In the genomic region with DNA sequence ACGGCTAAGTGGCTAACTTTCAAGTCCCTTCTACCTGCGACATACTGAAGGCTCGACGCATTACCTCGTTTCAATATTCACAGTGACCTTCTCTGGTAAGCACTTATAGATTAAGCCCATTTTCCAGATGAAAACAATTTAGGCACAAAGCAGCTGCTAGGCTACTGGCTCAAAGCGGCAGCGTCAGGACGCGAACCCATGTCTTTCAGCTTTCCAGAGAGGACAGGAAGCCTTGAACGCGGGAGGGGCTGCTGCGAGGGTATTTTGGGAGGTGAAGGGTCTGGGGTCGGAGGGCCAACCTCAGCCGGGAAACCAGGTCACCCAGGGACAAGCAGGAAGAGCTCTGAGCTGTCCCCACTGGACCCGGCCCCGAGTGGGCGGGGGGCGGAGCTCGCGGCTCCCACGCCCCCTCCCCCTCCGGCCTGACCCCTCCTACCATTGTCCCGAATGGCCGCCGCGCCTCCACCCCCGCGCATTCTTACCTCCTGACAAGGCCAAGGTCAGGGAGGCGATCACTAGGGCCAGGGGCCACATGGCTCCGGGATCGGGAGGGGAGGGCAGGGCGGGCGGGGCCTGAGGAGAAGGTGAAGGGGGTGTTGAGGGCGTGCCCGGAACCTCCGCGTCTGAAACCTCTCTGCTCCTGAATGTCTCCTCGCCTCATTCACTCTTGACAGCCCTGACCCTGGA, we compare ENCODE assay signal across 10 cellular contexts. TPM values are rescaled to one million over a fixed set of nuclear protein-coding genes. Genes with fewer than 3 reads are reported as not detected.
A peak's percentile ranks its signal among the peaks of the same experiment; 100 is the strongest.
DNase-seq lines count a peak whose midpoint lies in the region; ATAC-seq and TF ChIP-seq lines count a peak whose summit lies in the region.
"Had no signal": no experiment of that assay in that cellular context is flagged by ENCODE, and none has a peak within 500 bp of the region (broad histone marks: within the 10 kb centered on the region; RNA-seq: fewer than 3 reads in every experiment).

A gene with protein sequence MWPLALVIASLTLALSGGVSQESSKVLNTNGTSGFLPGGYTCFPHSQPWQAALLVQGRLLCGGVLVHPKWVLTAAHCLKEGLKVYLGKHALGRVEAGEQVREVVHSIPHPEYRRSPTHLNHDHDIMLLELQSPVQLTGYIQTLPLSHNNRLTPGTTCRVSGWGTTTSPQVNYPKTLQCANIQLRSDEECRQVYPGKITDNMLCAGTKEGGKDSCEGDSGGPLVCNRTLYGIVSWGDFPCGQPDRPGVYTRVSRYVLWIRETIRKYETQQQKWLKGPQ (minus strand): TSS at position 559 of the 687 bp plus-strand sequence. CDS start 25 bp downstream, at position 534.

- H3K36me3 ChIP-seq in iPS DF 6.9 (ENCODE audit: control insufficient read depth, insufficient read depth, low read length) (no peaks in the 10 kb centered on the region), rectal smooth muscle tissue (ENCODE audit: control insufficient read depth, insufficient read depth, low read length) (no peaks in the 10 kb centered on the region)

- H3K9me3 ChIP-seq in iPS DF 6.9 (ENCODE audit: control insufficient read depth, insufficient read depth, low read length): no peaks in the 10 kb centered on the region

- CTCF ChIA-PET in GM10248 (lab: Yijun Ruan, JAX): no interaction called here

- no peaks in the 10 kb centered on the region; the same call in 1 of the 2 replicates for H3K4me1 ChIP-seq in iPS DF 6.9 (ENCODE audit: control insufficient read depth, insufficient read depth, low read length)
- no peaks in the 10 kb centered on the region for H3K4me1 ChIP-seq in rectal smooth muscle tissue (ENCODE audit: control insufficient read depth, insufficient read depth, low read length)

- no peaks in the 10 kb centered on the region for H3K27me3 ChIP-seq in iPS DF 6.9 (ENCODE audit: control insufficient read depth, insufficient read depth, low read length)
- peaks cover 12% of the 10 kb centered on the region for H3K27me3 ChIP-seq in rectal smooth muscle tissue (ENCODE audit: control insufficient read depth, insufficient read depth, low read length)

- H3K9me3 Mint-ChIP-seq in HFFc6: peaks cover 29% of the 10 kb centered on the region

- no peak within 1 kb of the TSS for H3K4me3 Mint-ChIP-seq in HFFc6

- peaks cover 7% of the 10 kb centered on the region for H3K27me3 Mint-ChIP-seq in HFFc6 (ENCODE audit: insufficient read depth)

- no peak within 1 kb of the TSS for H3K9ac ChIP-seq in rectal smooth muscle tissue (ENCODE audit: low read length)

- peak; percentile 44 for DNase-seq in GM10248 (ENCODE audit: extremely low spot score)
- DNase-seq in iPS DF 6.9 (ENCODE audit: low read depth, low spot score): no peak
- no peak for DNase-seq in NCI-H1417 treated with DMSO at 0.1 percent for 48 hours (lab: John Stamatoyannopoulos, UW)
- DNase-seq in HFFc6: no peak
- DNase-seq: hippocampal formation, KG1 had no signal

- peaks cover 5% of the 10 kb centered on the region; the same call in 1 of the 2 replicates for H3K36me3 Mint-ChIP-seq in HFFc6 (ENCODE audit: low read depth)

- H3K4me1 Mint-ChIP-seq in HFFc6 (ENCODE audit: low read depth): no peaks in the 10 kb centered on the region

- TF ChIP-seq CTCF in GM10248 (IDR thresholded peaks at IDR 0.05; ENCODE audit: control extremely low read depth, extremely low read depth, low read depth, missing control alignments) (no peak), VCaP (conservative IDR thresholded peaks at IDR 0.05) (no peak), HFFc6 (IDR thresholded peaks at IDR 0.05) (no peak)

- POLR2A ChIA-PET in GM10248 (lab: Yijun Ruan, JAX): no interaction called here

- peak within 1 kb of the TSS; percentile 52; the same call in 1 of the 2 replicates for H3K4me3 ChIP-seq in iPS DF 6.9 (ENCODE audit: low read length)
- peak within 1 kb of the TSS; percentile 27 for H3K4me3 ChIP-seq in rectal smooth muscle tissue (ENCODE audit: low read length)

- no CpG with 5 or more reads among the region's 38 CpGs for WGBS in iPS DF 6.9 (ENCODE audit: insufficient coverage, insufficient read length)

- ATAC-seq in HG02759 (IDR thresholded peaks at IDR 0.05; ENCODE audit: unreplicated experiment) (no peak), GM18511 (IDR thresholded peaks at IDR 0.05; ENCODE audit: unreplicated experiment) (no peak)

- H3K27ac Mint-ChIP-seq in HFFc6: no peak within 1 kb of the TSS

- H3K27ac ChIP-seq in VCaP (peak within 1 kb of the TSS; percentile 56; the same call in 1 of the 2 replicates), iPS DF 6.9 (ENCODE audit: low read length) (no peak within 1 kb of the TSS), rectal smooth muscle tissue (ENCODE audit: low read depth, low read length) (no peak within 1 kb of the TSS)

RNA-seq across cellular contexts. Expression of the gene that starts here (rescaled TPM):
- not detected for total RNA-seq in HFFc6 (2021; fragmentation: NEBNext Ultra II Directional; extraction: Animal tissue kit (Norgen Biotek cat#: 25700))
